Comparison of ENCODE assay signal across 8 cellular contexts in genomic region chr5:14185336-14186131, GRCh38. TPM values are rescaled to one million over a fixed set of nuclear protein-coding genes. Genes with fewer than 3 reads are reported as not detected.
DNase-seq lines count a peak whose midpoint lies in the region; ATAC-seq lines count a peak whose summit lies in the region.

No MANE protein-coding gene starts in this region.

- H3K27me3 ChIP-seq in ACC112 (ENCODE audit: insufficient read depth, low read length), result no peaks in the 10 kb centered on the region

- H3K9me3 ChIP-seq in mesodermal cell (ENCODE audit: control insufficient read depth, low read length), result no peaks in the 10 kb centered on the region

- no peak overlapping the region for H2AFZ ChIP-seq in ACC112 (ENCODE audit: low read length, unreplicated experiment)

- no peak overlapping the region for H3K4me3 Mint-ChIP-seq in stimulated activated effector memory CD8-positive, alpha-beta T cell treated with anti-CD3 and anti-CD28 coated beads, Interleukin-12 subunit alpha, Interleukin-12 subunit beta, amount 100 ng/mL, for 72 hours
- H3K4me3 Mint-ChIP-seq in T-cell, result no peak overlapping the region

- peaks cover 0 to 5% of the 10 kb centered on the region in 2 donors for H3K27me3 Mint-ChIP-seq in T-cell

- H3K36me3 Mint-ChIP-seq in stimulated activated effector memory CD8-positive, alpha-beta T cell treated with anti-CD3 and anti-CD28 coated beads, Interleukin-12 subunit alpha, Interleukin-12 subunit beta, amount 100 ng/mL, for 72 hours, result no peaks in the 10 kb centered on the region
- H3K36me3 Mint-ChIP-seq in T-cell, result no peaks in the 10 kb centered on the region

- H3K27ac ChIP-seq in ACC112 (ENCODE audit: low read depth, low read length) (peak overlapping the region; percentile 99), mesodermal cell (ENCODE audit: low read depth, low read length, severe bottlenecking) (peak overlapping the region; percentile 24)

- H3K4me1 Mint-ChIP-seq in stimulated activated effector memory CD8-positive, alpha-beta T cell treated with anti-CD3 and anti-CD28 coated beads, Interleukin-12 subunit alpha, Interleukin-12 subunit beta, amount 100 ng/mL, for 72 hours, result no peaks in the 10 kb centered on the region
- H3K4me1 Mint-ChIP-seq in T-cell, result peaks cover 0 to 2% (median 0%) of the 10 kb centered on the region in 3 donors

- H3K4me1 ChIP-seq in ACC112 (ENCODE audit: control insufficient read depth, insufficient read depth, low read length, unreplicated experiment) (peaks cover 96% of the 10 kb centered on the region), mesodermal cell (ENCODE audit: control insufficient read depth, insufficient read depth, low read length, poor library complexity, severe bottlenecking) (peaks cover 80% of the 10 kb centered on the region)

- H3K4me3 ChIP-seq in ACC112 (ENCODE audit: low read depth, low read length), result peak overlapping the region; percentile 63
- H3K4me3 ChIP-seq in mesodermal cell (ENCODE audit: extremely low read depth, insufficient read depth, low read length, poor library complexity, severe bottlenecking), result no peak overlapping the region

- H3K36me3 ChIP-seq in ACC112 (ENCODE audit: insufficient read depth, low read length) (no peaks in the 10 kb centered on the region), mesodermal cell (ENCODE audit: control insufficient read depth, insufficient read depth, low read length) (no peaks in the 10 kb centered on the region)

- CTCF ChIA-PET in T-cell (lab: Charles Lee), result interaction anchor here in 1 of 2 donors (0.6 kb wide), 1 partner anchor 78 kb away, joined by 3 read pairs; no protein-coding TSS in a partner anchor

- POLR2A ChIA-PET in T-cell (lab: Charles Lee), result no interaction called here

- no peak overlapping the region for H3K27ac Mint-ChIP-seq in stimulated activated effector memory CD8-positive, alpha-beta T cell treated with anti-CD3 and anti-CD28 coated beads, Interleukin-12 subunit alpha, Interleukin-12 subunit beta, amount 100 ng/mL, for 72 hours
- no peak overlapping the region for H3K27ac Mint-ChIP-seq in T-cell

- H3K79me2 ChIP-seq in ACC112 (ENCODE audit: control insufficient read depth, insufficient read depth, low read length, unreplicated experiment), result peaks cover 94% of the 10 kb centered on the region

- no peaks in the 10 kb centered on the region for H3K9me3 Mint-ChIP-seq in stimulated activated effector memory CD8-positive, alpha-beta T cell treated with anti-CD3 and anti-CD28 coated beads, Interleukin-12 subunit alpha, Interleukin-12 subunit beta, amount 100 ng/mL, for 72 hours
- H3K9me3 Mint-ChIP-seq in T-cell, result no peaks in the 10 kb centered on the region

- DNase-seq in NCI-H187 treated with DMSO at 0.1 percent for 48 hours (lab: John Stamatoyannopoulos, UW), result peak; percentile 84
- peak; percentile 33 for DNase-seq in dedifferentiated amniotic fluid mesenchymal stem cell (ENCODE audit: extremely low spot score)
- DNase-seq in stimulated activated effector memory CD8-positive, alpha-beta T cell treated with anti-CD3 and anti-CD28 coated beads, Interleukin-12 subunit alpha, Interleukin-12 subunit beta, amount 100 ng/mL, for 72 hours (ENCODE audit: low spot score in 2 of 2), result no peak
- no peak for DNase-seq in T-cell

- WGBS in mesodermal cell (ENCODE audit: insufficient coverage in 2 of 2), 2 experiments, result 81 to 85% methylated on average over 6 to 7 of the region's 7 CpGs

- no peak for ATAC-seq in stimulated activated effector memory CD8-positive, alpha-beta T cell treated with anti-CD3 and anti-CD28 coated beads, Interleukin-12 subunit alpha, Interleukin-12 subunit beta, amount 100 ng/mL, for 72 hours
- ATAC-seq in HG02885 (IDR thresholded peaks at IDR 0.05; ENCODE audit: poor library complexity, unreplicated experiment), result no peak
- no peak for ATAC-seq in HG03175 (IDR thresholded peaks at IDR 0.05; ENCODE audit: unreplicated experiment)
- ATAC-seq in T-cell (replicated peaks in 1 of 4), result no peak

RNA-seq across cellular contexts. Expression of gene TRIO, which starts 42.4 kb away (rescaled TPM):
- 49.7 TPM for polyA plus RNA-seq in mesodermal cell (2013, experiment 1 of 2)
- 42.9 TPM for polyA plus RNA-seq in mesodermal cell (2013, experiment 2 of 2)
- 10 to 100 TPM in 3 of 5 donors, 1 to 10 TPM in 2; 6.2 to 31.1 (median 11.8) TPM for total RNA-seq in T-cell

Comparison
In these comparisons a context has a peak if more than half of its experiments do, and no peak if none do; other contexts are left out.
1. DNase-seq: peak in NCI-H187 treated with DMSO at 0.1 percent for 48 hours (single experiment) and dedifferentiated amniotic fluid mesenchymal stem cell (single experiment); none in stimulated activated effector memory CD8-positive, alpha-beta T cell treated with anti-CD3 and anti-CD28 coated beads, Interleukin-12 subunit alpha, Interleukin-12 subunit beta, amount 100 ng/mL, for 72 hours (0 of 2) and T-cell (0 of 34).